Comparison of ENCODE assay signal across 25 cellular contexts in the genomic region with DNA sequence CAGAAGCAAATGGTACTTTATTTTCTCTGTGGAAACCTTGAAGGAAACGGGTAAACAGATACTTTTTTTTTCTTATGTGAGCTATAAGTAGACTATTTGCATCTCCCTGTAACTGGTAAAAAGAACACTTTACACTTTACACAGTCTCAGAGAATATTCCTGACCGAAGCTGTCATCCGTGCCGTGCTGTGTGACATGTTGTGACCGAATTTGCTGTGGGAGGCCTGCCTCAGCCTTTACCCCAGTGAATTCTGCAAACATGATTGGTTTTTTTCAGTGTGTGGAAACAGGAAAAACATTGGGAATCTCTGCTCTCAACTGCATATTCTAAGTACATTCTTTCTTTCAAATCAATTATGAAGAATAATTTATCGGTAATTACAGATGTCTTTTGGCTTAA.
"Had no signal": no experiment of that assay in that cellular context is flagged by ENCODE, and none has a peak within 500 bp of the region (broad histone marks: within the 10 kb centered on the region; RNA-seq: fewer than 3 reads in every experiment).

No MANE protein-coding gene starts in this region.

- H3K27me3 Mint-ChIP-seq: activated CD4-positive, alpha-beta memory T cell treated with anti-CD3 and anti-CD28 coated beads, Interleukin-2, amount 10 ng/mL, durations not matched to agents 7 days and 5 days; activated CD4-positive, alpha-beta T cell treated with anti-CD3 and anti-CD28 coated beads, Interleukin-2, amount 10 ng/mL, durations not matched to agents 7 days and 5 days; activated naive CD4-positive, alpha-beta T cell treated with anti-CD3 and anti-CD28 coated beads, Interleukin-2, amount 50 U/mL, for 24 hours; activated naive CD8-positive, alpha-beta T cell treated with anti-CD3 and anti-CD28 coated beads for 36 hours; activated naive CD8-positive, alpha-beta T cell treated with anti-CD3 and anti-CD28 coated beads, Interleukin-2, amount 50 U/mL, for 24 hours; activated T-helper 17 cell treated with anti-CD3 and anti-CD28 coated beads, Interleukin-2, amount 50 U/mL, for 72 hours; central memory CD8-positive, alpha-beta T cell; dendritic cell treated with granulocyte-macrophage colony-stimulating factor and Interleukin-4, amounts not matched to agents 40 ng/mL and 50 ng/mL, for 4 days; effector memory CD8-positive, alpha-beta T cell had no signal

- ATAC-seq: activated naive CD8-positive, alpha-beta T cell treated with anti-CD3 and anti-CD28 coated beads, Interleukin-2, amount 50 U/mL, for 24 hours; activated T-cell treated with anti-CD3 and anti-CD28 coated beads, Interleukin-2, amount 50 U/mL, for 4 hours; activated T-helper 17 cell treated with anti-CD3 and anti-CD28 coated beads, Interleukin-2, amount 50 U/mL, for 72 hours; body of pancreas; effector memory CD8-positive, alpha-beta T cell; foreskin keratinocyte; gastrocnemius medialis; WTC11 had no signal

- DNase-seq: activated CD4-positive, alpha-beta memory T cell treated with anti-CD3 and anti-CD28 coated beads, Interleukin-2, amount 10 ng/mL, durations not matched to agents 7 days and 5 days; activated CD4-positive, alpha-beta T cell treated with anti-CD3 and anti-CD28 coated beads for 1 hour; activated CD4-positive, alpha-beta T cell treated with anti-CD3 and anti-CD28 coated beads for 4 hours; activated CD4-positive, alpha-beta T cell treated with anti-CD3 and anti-CD28 coated beads, Interleukin-2, amount 10 ng/mL, durations not matched to agents 7 days and 5 days; activated CD4-positive, alpha-beta T cell treated with anti-CD3 and anti-CD28 coated beads, Interleukin-2, amount 50 U/mL, for 4 hours; activated CD8-positive, alpha-beta memory T cell treated with anti-CD3 and anti-CD28 coated beads for 24 hours; activated effector memory CD4-positive, alpha-beta T cell treated with anti-CD3 and anti-CD28 coated beads, Interleukin-2, amount 50 U/mL, for 16 hours; activated naive CD4-positive, alpha-beta T cell treated with anti-CD3 and anti-CD28 coated beads for 36 hours; activated naive CD8-positive, alpha-beta T cell treated with anti-CD3 and anti-CD28 coated beads for 36 hours; activated naive CD8-positive, alpha-beta T cell treated with anti-CD3 and anti-CD28 coated beads, Interleukin-2, amount 50 U/mL, for 24 hours; activated T-cell treated with anti-CD3 and anti-CD28 coated beads, Interleukin-2, amount 50 U/mL, for 4 hours; adrenal gland; aorta; body of pancreas; effector CD4-positive, alpha-beta T cell; effector memory CD8-positive, alpha-beta T cell; erythroblast; foreskin keratinocyte; gastrocnemius medialis; T-helper 2 cell had no signal

- H3K9me3 Mint-ChIP-seq: activated CD4-positive, alpha-beta memory T cell treated with anti-CD3 and anti-CD28 coated beads, Interleukin-2, amount 10 ng/mL, durations not matched to agents 7 days and 5 days; activated CD4-positive, alpha-beta T cell treated with anti-CD3 and anti-CD28 coated beads, Interleukin-2, amount 10 ng/mL, durations not matched to agents 7 days and 5 days; activated naive CD4-positive, alpha-beta T cell treated with anti-CD3 and anti-CD28 coated beads for 36 hours; activated naive CD4-positive, alpha-beta T cell treated with anti-CD3 and anti-CD28 coated beads, Interleukin-2, amount 50 U/mL, for 24 hours; activated naive CD8-positive, alpha-beta T cell treated with anti-CD3 and anti-CD28 coated beads for 36 hours; activated naive CD8-positive, alpha-beta T cell treated with anti-CD3 and anti-CD28 coated beads, Interleukin-2, amount 50 U/mL, for 24 hours; activated T-cell treated with anti-CD3 and anti-CD28 coated beads, Interleukin-2, amount 50 U/mL, for 4 hours; activated T-helper 17 cell treated with anti-CD3 and anti-CD28 coated beads, Interleukin-2, amount 50 U/mL, for 72 hours; central memory CD8-positive, alpha-beta T cell; dendritic cell treated with granulocyte-macrophage colony-stimulating factor and Interleukin-4, amounts not matched to agents 40 ng/mL and 50 ng/mL, for 4 days; effector memory CD8-positive, alpha-beta T cell; WTC11 had no signal

- H3K27ac Mint-ChIP-seq: activated CD4-positive, alpha-beta memory T cell treated with anti-CD3 and anti-CD28 coated beads, Interleukin-2, amount 10 ng/mL, durations not matched to agents 7 days and 5 days; activated naive CD4-positive, alpha-beta T cell treated with anti-CD3 and anti-CD28 coated beads for 36 hours; activated naive CD4-positive, alpha-beta T cell treated with anti-CD3 and anti-CD28 coated beads, Interleukin-2, amount 50 U/mL, for 24 hours; activated naive CD8-positive, alpha-beta T cell treated with anti-CD3 and anti-CD28 coated beads for 36 hours; activated naive CD8-positive, alpha-beta T cell treated with anti-CD3 and anti-CD28 coated beads, Interleukin-2, amount 50 U/mL, for 24 hours; activated T-helper 17 cell treated with anti-CD3 and anti-CD28 coated beads, Interleukin-2, amount 50 U/mL, for 72 hours; dendritic cell treated with granulocyte-macrophage colony-stimulating factor and Interleukin-4, amounts not matched to agents 40 ng/mL and 50 ng/mL, for 4 days; WTC11 had no signal

- H3K4me3 Mint-ChIP-seq: activated CD4-positive, alpha-beta memory T cell treated with anti-CD3 and anti-CD28 coated beads, Interleukin-2, amount 10 ng/mL, durations not matched to agents 7 days and 5 days; activated CD4-positive, alpha-beta T cell treated with anti-CD3 and anti-CD28 coated beads, Interleukin-2, amount 10 ng/mL, durations not matched to agents 7 days and 5 days; activated naive CD4-positive, alpha-beta T cell treated with anti-CD3 and anti-CD28 coated beads for 36 hours; activated naive CD4-positive, alpha-beta T cell treated with anti-CD3 and anti-CD28 coated beads, Interleukin-2, amount 50 U/mL, for 24 hours; activated naive CD8-positive, alpha-beta T cell treated with anti-CD3 and anti-CD28 coated beads for 36 hours; activated naive CD8-positive, alpha-beta T cell treated with anti-CD3 and anti-CD28 coated beads, Interleukin-2, amount 50 U/mL, for 24 hours; activated T-cell treated with anti-CD3 and anti-CD28 coated beads, Interleukin-2, amount 50 U/mL, for 4 hours; activated T-helper 17 cell treated with anti-CD3 and anti-CD28 coated beads, Interleukin-2, amount 50 U/mL, for 72 hours; central memory CD8-positive, alpha-beta T cell; dendritic cell treated with granulocyte-macrophage colony-stimulating factor and Interleukin-4, amounts not matched to agents 40 ng/mL and 50 ng/mL, for 4 days; effector memory CD8-positive, alpha-beta T cell; WTC11 had no signal

- H3K36me3 Mint-ChIP-seq: activated naive CD4-positive, alpha-beta T cell treated with anti-CD3 and anti-CD28 coated beads, Interleukin-2, amount 50 U/mL, for 24 hours; activated naive CD8-positive, alpha-beta T cell treated with anti-CD3 and anti-CD28 coated beads for 36 hours; WTC11 had no signal
